Comparison of ENCODE assay signal across 8 cellular contexts in the genomic region with DNA sequence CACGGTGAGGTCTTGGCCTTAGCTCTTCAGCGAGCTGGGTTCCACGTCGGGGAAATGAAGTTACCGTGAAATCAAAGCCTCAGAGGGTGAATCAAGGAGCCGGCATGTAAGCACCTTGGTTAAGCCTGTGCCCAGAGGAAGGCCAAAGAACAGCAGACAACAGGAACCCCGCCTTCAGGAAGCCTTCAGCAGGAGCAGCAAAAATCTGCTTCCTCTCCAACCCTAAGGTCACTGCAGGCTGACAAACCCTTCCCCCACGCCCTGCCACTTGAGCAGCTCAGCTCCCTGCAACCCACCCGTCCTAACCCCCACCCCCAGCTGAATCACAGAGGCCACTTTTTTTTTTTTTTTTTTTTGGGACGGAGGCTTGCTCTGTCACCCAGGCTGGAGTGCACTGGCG.
A peak's percentile ranks its signal among the peaks of the same experiment; 100 is the strongest.
DNase-seq lines count a peak whose midpoint lies in the region; ATAC-seq lines count a peak whose summit lies in the region.

No MANE protein-coding gene starts in this region.

- intact Hi-C loops in left colon (cut with DNase I, micrococcal nuclease), result no loop called here

- H3K36me3 ChIP-seq in HAP-1 (replicated peaks), result no peaks in the 10 kb centered on the region

- in situ Hi-C loops in HAP-1 (cut with MboI; ENCODE audit: low sequenced_read_pairs), result no loop called here

- ATAC-seq in left colon, result peak; percentile 95
- ATAC-seq in stimulated activated naive CD8-positive, alpha-beta T cell treated with anti-CD3 and anti-CD28 coated beads, Interleukin-15, Interleukin-2, amounts not matched to agents 100 U/mL and 50 U/mL, for 24 hours, result peak; percentile 72

- no peaks in the 10 kb centered on the region for H3K27me3 ChIP-seq in HAP-1 (ENCODE audit: low read depth)

- H3K4me3 ChIP-seq in HAP-1, result no peak overlapping the region

- no peaks in the 10 kb centered on the region for H3K4me1 ChIP-seq in HAP-1

- peak; percentile 78 for DNase-seq in NOMO-1 treated with DMSO at 0.1 percent for 48 hours (lab: John Stamatoyannopoulos, UW; ENCODE audit: unreplicated experiment)
- DNase-seq in activated T-helper 1 cell treated with Interleukin-2 at 50 U/mL for 16 hours (ENCODE audit: low read depth), result peak; percentile 7
- DNase-seq in left colon, result peak; percentile 60 to 78
- peak; percentile 26 for DNase-seq in stimulated activated naive CD8-positive, alpha-beta T cell treated with anti-CD3 and anti-CD28 coated beads, Interleukin-15, Interleukin-2, amounts not matched to agents 100 U/mL and 50 U/mL, for 24 hours
- DNase-seq in HK-2 (ENCODE audit: unreplicated experiment), result no peak
- no peak for DNase-seq in effector CD8-positive, alpha-beta T cell (lab: John Stamatoyannopoulos, UW)
- DNase-seq in HAP-1 (ENCODE audit: low spot score in 2 of 2), result no peak
- no peak for DNase-seq in foreskin melanocyte

- no peaks in the 10 kb centered on the region for H3K9me3 ChIP-seq in HAP-1

Comparison
In these comparisons a context has a peak if more than half of its experiments do, and no peak if none do; other contexts are left out.
1. DNase-seq: peak in NOMO-1 treated with DMSO at 0.1 percent for 48 hours (single experiment), activated T-helper 1 cell treated with Interleukin-2 at 50 U/mL for 16 hours (single experiment), left colon (2 of 2) and stimulated activated naive CD8-positive, alpha-beta T cell treated with anti-CD3 and anti-CD28 coated beads, Interleukin-15, Interleukin-2, amounts not matched to agents 100 U/mL and 50 U/mL, for 24 hours (single experiment); none in HK-2 (single experiment), effector CD8-positive, alpha-beta T cell (single experiment), HAP-1 (0 of 2) and foreskin melanocyte (single experiment).